In genomic region chr17:62819511-62820221, GRCh38 we compare ENCODE assay signal across 1 cellular context.
A peak's percentile ranks its signal among the peaks of the same experiment; 100 is the strongest.
TF ChIP-seq lines count a peak whose summit lies in the region.

No MANE protein-coding gene starts in this region.

TF ChIP-seq in HepG2, 621 proteins besides CTCF, POLR2A, EP300 and RAD21:
- TF ChIP-seq FOSL2 (CRISPR knock-in tag; IDR thresholded peaks at IDR 0.05) (peak; percentile 62), FOXO1 (CRISPR knock-in tag; IDR thresholded peaks at IDR 0.05) (no peak), ZSCAN9 (CRISPR knock-in tag; IDR thresholded peaks at IDR 0.05; ENCODE audit: borderline replicate concordance) (no peak), JUN (CRISPR knock-in tag; IDR thresholded peaks at IDR 0.05) (peak; percentile 62; the same call in 1 of the 2 replicates), THYN1 (CRISPR knock-in tag; IDR thresholded peaks at IDR 0.05; ENCODE audit: borderline replicate concordance, low read depth) (no peak), ZNF382 (CRISPR knock-in tag; IDR thresholded peaks at IDR 0.05; ENCODE audit: borderline replicate concordance) (no peak), LCORL (IDR thresholded peaks at IDR 0.05) (no peak), LCORL (CRISPR knock-in tag; IDR thresholded peaks at IDR 0.05) (no peak), ATF3 (CRISPR knock-in tag; IDR thresholded peaks at IDR 0.05) (peak; percentile 63; the same call in 1 of the 2 replicates), CERS6 (CRISPR knock-in tag; IDR thresholded peaks at IDR 0.05) (no peak), TEAD3 (CRISPR knock-in tag; optimal IDR thresholded peaks at IDR 0.05; ENCODE audit: borderline replicate concordance) (peak; percentile 57), ZNF781 (CRISPR knock-in tag; IDR thresholded peaks at IDR 0.05; ENCODE audit: borderline replicate concordance, not compliant biosample characterization) (no peak), MAZ (IDR thresholded peaks at IDR 0.05; ENCODE audit: borderline replicate concordance, low read depth, low read length) (no peak), MAZ (CRISPR knock-in tag; IDR thresholded peaks at IDR 0.05; ENCODE audit: low read depth) (no peak), ZNF124 (CRISPR knock-in tag; IDR thresholded peaks at IDR 0.05) (no peak), NR3C1 (CRISPR knock-in tag; IDR thresholded peaks at IDR 0.05) (no peak), ZC3H4 (CRISPR knock-in tag; IDR thresholded peaks at IDR 0.05; ENCODE audit: borderline replicate concordance) (no peak), NKX3-1 (CRISPR knock-in tag; IDR thresholded peaks at IDR 0.05) (no peak), BHLHE40 (IDR thresholded peaks at IDR 0.05; ENCODE audit: low read length) (no peak), STAT5B (CRISPR knock-in tag; IDR thresholded peaks at IDR 0.05) (no peak), ATF7 (IDR thresholded peaks at IDR 0.05) (peak; percentile 21; the same call in 1 of the 2 replicates), ATF7 (CRISPR knock-in tag; IDR thresholded peaks at IDR 0.05) (no peak), BCL6 (CRISPR knock-in tag; IDR thresholded peaks at IDR 0.05) (0 out of 2 replicates have a peak, but pooled peaks have one; percentile 12)
